In genomic region chr22:50271519-50271970, GRCh38 we compare ENCODE assay signal across 8 cellular contexts. TPM values are rescaled to one million over a fixed set of nuclear protein-coding genes. Genes with fewer than 3 reads are reported as not detected.
DNase-seq lines count a peak whose midpoint lies in the region; ATAC-seq and TF ChIP-seq lines count a peak whose summit lies in the region.

No MANE protein-coding gene starts in this region.

- H3K27me3 ChIP-seq in IMR-90 (ENCODE audit: control insufficient read depth, insufficient read depth, low read length) (no peaks in the 10 kb centered on the region), SU-DHL-6 (ENCODE audit: low read length) (no peaks in the 10 kb centered on the region)

- H3K4ac ChIP-seq in IMR-90 (ENCODE audit: low read depth, low read length) = no peak overlapping the region

- no peaks in the 10 kb centered on the region for H3K79me2 ChIP-seq in SU-DHL-6 (ENCODE audit: insufficient read depth, low read length)

- no peak overlapping the region for H4K5ac ChIP-seq in IMR-90 (ENCODE audit: low read depth, low read length)

- H3K4me2 ChIP-seq in IMR-90 (ENCODE audit: low read depth, low read length) (peak overlapping the region; percentile 13; the same call in 1 of the 2 replicates), SU-DHL-6 (ENCODE audit: low read depth, low read length, poor library complexity, severe bottlenecking) (peak overlapping the region; percentile 67)

- H2BK15ac ChIP-seq in IMR-90 (ENCODE audit: low read depth, low read length) = no peak overlapping the region

- CTCF ChIA-PET in IMR-90 (lab: Yijun Ruan, JAX) (no interaction called here), MCF 10A (lab: Yijun Ruan, JAX) (interaction anchor here (1.1 to 5.4 kb wide), 4 partner anchors 20 to 70 kb away, joined by 3 to 38 read pairs (median 17); partner anchors contain the start of genes DENND6B and HDAC10)

- no peaks in the 10 kb centered on the region for H3K27me3 Mint-ChIP-seq in MCF 10A (ENCODE audit: insufficient read depth, unreplicated experiment)

- peaks cover 44% of the 10 kb centered on the region for H4K20me1 ChIP-seq in IMR-90 (ENCODE audit: insufficient read depth, low read length)
- H4K20me1 ChIP-seq in SU-DHL-6 (ENCODE audit: low read depth, low read length) = no peaks in the 10 kb centered on the region

- peak overlapping the region; percentile 60 for H3K4me3 Mint-ChIP-seq in MCF 10A (ENCODE audit: unreplicated experiment)

- intact Hi-C loops in IMR-90 (cut with micrococcal nuclease) = loop anchor here (2.0 to 5.0 kb wide), 2 partner anchors 36 to 55 kb away; partner anchors contain the start of genes DENND6B and PLXNB2
- intact Hi-C loops in MCF 10A (cut with micrococcal nuclease) = no loop called here

- H2AFZ ChIP-seq in IMR-90 (replicated peaks; ENCODE audit: low read length, poor library complexity) (peak overlapping the region; percentile 68), SU-DHL-6 (ENCODE audit: low read depth, low read length, severe bottlenecking) (no peak overlapping the region)

- H3F3A ChIP-seq in SU-DHL-6 (ENCODE audit: insufficient read depth) = peaks cover 7% of the 10 kb centered on the region

- in situ Hi-C loops in IMR-90 (cut with MboI; ENCODE audit: low sequenced_read_pairs) = loop anchor here (10.0 kb wide), 1 partner anchor 53 kb away; the partner anchor contains the start of gene DENND6B

- 0% methylated on average over 4 of the region's 45 CpGs; no CpG with 5 or more reads in 1 of the 2 experiments for WGBS in IMR-90 (ENCODE audit: extremely low coverage in 2 of 2, insufficient read length in 1 of 2), 2 experiments

- peak; percentile 52 for ATAC-seq in IMR-90 (ENCODE audit: low read depth)
- no peak for ATAC-seq in HG03432 (IDR thresholded peaks at IDR 0.05; ENCODE audit: unreplicated experiment)
- ATAC-seq in GM19023 (IDR thresholded peaks at IDR 0.05; ENCODE audit: unreplicated experiment) = no peak

- H4K8ac ChIP-seq in IMR-90 (ENCODE audit: low read depth in 2 of 2, low read length in 2 of 2) = no peak overlapping the region

- no peak overlapping the region for H2AK5ac ChIP-seq in IMR-90 (ENCODE audit: low read depth, low read length)

- H3K9me2 ChIP-seq in SU-DHL-6 (replicated peaks; ENCODE audit: insufficient read depth, low read length) = no peaks in the 10 kb centered on the region

- H3K9me3 ChIP-seq in IMR-90 (ENCODE audit: control insufficient read depth, insufficient read depth, low read length) = no peaks in the 10 kb centered on the region
- H3K9me3 ChIP-seq in SU-DHL-6 (ENCODE audit: insufficient read depth, low read length) = no peaks in the 10 kb centered on the region

- TF ChIP-seq CTCF in IMR-90 (conservative IDR thresholded peaks at IDR 0.05; ENCODE audit: low read depth, low read length) (peak; percentile 45), SU-DHL-6 (IDR thresholded peaks at IDR 0.05; ENCODE audit: insufficient read depth, low read length, poor library complexity, severe bottlenecking) (no peak), MCF 10A (IDR thresholded peaks at IDR 0.05; ENCODE audit: unreplicated experiment) (no peak)

- H3K36me3 ChIP-seq in IMR-90 (ENCODE audit: control insufficient read depth, insufficient read depth, low read length) (peaks cover 25% of the 10 kb centered on the region), SU-DHL-6 (ENCODE audit: low read length) (no peaks in the 10 kb centered on the region)

- peaks cover 12% of the 10 kb centered on the region for H3K4me1 Mint-ChIP-seq in MCF 10A (ENCODE audit: insufficient read depth, unreplicated experiment)

- H2BK20ac ChIP-seq in IMR-90 (ENCODE audit: low read depth, low read length) = no peak overlapping the region

- POLR2A ChIA-PET in IMR-90 (lab: Charles Lee; ENCODE audit: unreplicated experiment) (interaction anchor here (0.6 kb wide), 1 partner anchor 352 kb away, joined by 4 read pairs; no protein-coding TSS in a partner anchor), MCF 10A (lab: Yijun Ruan, JAX) (interaction anchor here (0.6 to 3.4 kb wide), 6 partner anchors 10 to 71 kb away, joined by 4 to 15 read pairs (median 6); partner anchors contain the start of gene HDAC10)

- BruUV-seq in IMR-90 (replicated peaks; lab: Mats Ljungman, UMichigan) (no TSS peak), MCF 10A (replicated peaks; lab: Mats Ljungman, UMichigan) (no TSS peak)

- peaks cover 0 to 16% of the 10 kb centered on the region in 2 experiments; a peak in 1 of 4 replicates for H3K79me1 ChIP-seq in IMR-90 (ENCODE audit: low read depth in 1 of 2, low read length in 2 of 2)

- no peak overlapping the region for H4K91ac ChIP-seq in IMR-90 (ENCODE audit: insufficient read depth, low read depth, low read length)

- H2BK120ac ChIP-seq in IMR-90 (ENCODE audit: low read depth, low read length) = no peak overlapping the region

- H3K23ac ChIP-seq in IMR-90 (ENCODE audit: low read depth, low read length) = no peak overlapping the region

- no peak overlapping the region for H3K9ac ChIP-seq in IMR-90 (ENCODE audit: low read depth, low read length)
- no peak overlapping the region for H3K9ac ChIP-seq in SU-DHL-6 (ENCODE audit: low read length)

- H2BK5ac ChIP-seq in IMR-90 (ENCODE audit: low read depth, low read length, poor library complexity, severe bottlenecking) = no peak overlapping the region

- H3K18ac ChIP-seq in IMR-90 (ENCODE audit: low read depth, low read length) = no peak overlapping the region

- dilution Hi-C loops in IMR-90 (cut with HindIII; ENCODE audit: low sequenced_read_pairs, unreplicated experiment) = no loop called here

- H3K9me3 Mint-ChIP-seq in MCF 10A (ENCODE audit: unreplicated experiment) = no peaks in the 10 kb centered on the region

- H3K4me3 ChIP-seq in IMR-90 (ENCODE audit: insufficient read depth, low read depth, low read length) = no peak overlapping the region
- H3K4me3 ChIP-seq in SU-DHL-6 (ENCODE audit: insufficient read depth, low read length, poor library complexity, severe bottlenecking) = no peak overlapping the region

- H3K27ac ChIP-seq in IMR-90 (ENCODE audit: insufficient read depth, low read length) (no peak overlapping the region), SU-DHL-6 (ENCODE audit: low read depth, low read length) (no peak overlapping the region)

- no peak overlapping the region for H3K14ac ChIP-seq in IMR-90 (replicated peaks; ENCODE audit: low read depth, low read length)

- H3K36me3 Mint-ChIP-seq in MCF 10A (ENCODE audit: insufficient read depth, unreplicated experiment) = peaks cover 29% of the 10 kb centered on the region

- DNase-seq in DMS53 (lab: John Stamatoyannopoulos, UW) = peak; percentile 83
- DNase-seq in IMR-90 = peak; percentile 38
- peak; percentile 51 for DNase-seq in MCF 10A (ENCODE audit: unreplicated experiment)
- peak; percentile 80 for DNase-seq in islet precursor cell
- peak; percentile 40 for DNase-seq in stimulated activated CD4-positive, alpha-beta T cell treated with anti-CD3 and anti-CD28 coated beads, Interleukin-2, amount 100 ng/mL, for 4 hours (ENCODE audit: low read depth)

- H2AK9ac ChIP-seq in IMR-90 (replicated peaks; ENCODE audit: low read depth, low read length, poor library complexity) = peak overlapping the region; percentile 74

- TF ChIP-seq RAD21 in IMR-90 (IDR thresholded peaks at IDR 0.05; ENCODE audit: low read length) = no peak

- H3K27ac Mint-ChIP-seq in MCF 10A (ENCODE audit: low read depth, unreplicated experiment) = no peak overlapping the region

- H3K9me1 ChIP-seq in IMR-90 (ENCODE audit: insufficient read depth, low read length) = no peaks in the 10 kb centered on the region

- peaks cover 13% of the 10 kb centered on the region for H3K4me1 ChIP-seq in IMR-90 (ENCODE audit: control insufficient read depth, insufficient read depth, low read length)

- no peak overlapping the region for H3K56ac ChIP-seq in IMR-90 (ENCODE audit: extremely low read depth, insufficient read depth, low read length)

- TF ChIP-seq POLR2A in IMR-90 (IDR thresholded peaks at IDR 0.05; ENCODE audit: low read depth, low read length) = no peak

TF ChIP-seq in IMR-90, 13 proteins besides CTCF, POLR2A, EP300 and RAD21:
- TF ChIP-seq MAZ (IDR thresholded peaks at IDR 0.05; ENCODE audit: borderline replicate concordance, low read depth, low read length) = peak; percentile 76; the same call in 1 of the 2 replicates
- TF ChIP-seq NFE2L2 (IDR thresholded peaks at IDR 0.05; ENCODE audit: low read depth, low read length) = no peak
- no peak for TF ChIP-seq MAFK (IDR thresholded peaks at IDR 0.05; ENCODE audit: low read depth, low read length)
- no peak for TF ChIP-seq BHLHE40 (IDR thresholded peaks at IDR 0.05; ENCODE audit: low read depth, low read length)
- no peak for TF ChIP-seq RCOR1 (IDR thresholded peaks at IDR 0.05; ENCODE audit: insufficient replicate concordance, low read length)
TF ChIP-seq in IMR-90: peak in this region for 1.

RNA-seq across cellular contexts. Expression of gene MAPK11, which starts 1.4 kb away (rescaled TPM):
- total RNA-seq in IMR-90 (2012; rRNA removed) (7.5 and 8.1 TPM in 2 replicates), MCF 10A (2022) (10.4 and 11.9 TPM in 2 replicates)
- polyA plus RNA-seq in IMR-90 (2012; rRNA removed) = 14.4 and 16.6 TPM in 2 replicates
- polyA plus RNA-seq in IMR-90 (2012; cell fraction: cytosol; rRNA removed) = 11.1 and 14.2 TPM in 2 replicates
- polyA plus RNA-seq in IMR-90 (2012; cell fraction: nucleus; rRNA removed; ENCODE audit: low replicate concordance) = 42.0 and 90.5 TPM in 2 replicates

RNA-seq across cellular contexts. Expression of gene MAPK12, which starts 10.1 kb away (rescaled TPM):
- total RNA-seq in IMR-90 (2012; rRNA removed) (35.6 and 41.0 TPM in 2 replicates), MCF 10A (2022) (24.9 and 25.0 TPM in 2 replicates)
- 56.3 and 59.9 TPM in 2 replicates for polyA plus RNA-seq in IMR-90 (2012; rRNA removed)
- 42.8 and 49.5 TPM in 2 replicates for polyA plus RNA-seq in IMR-90 (2012; cell fraction: cytosol; rRNA removed)
- polyA plus RNA-seq in IMR-90 (2012; cell fraction: nucleus; rRNA removed; ENCODE audit: low replicate concordance) = 269 and 452 TPM in 2 replicates

RNA-seq across cellular contexts. Expression of gene HDAC10, which starts 20.5 kb away (rescaled TPM):
- 3.6 and 3.9 TPM in 2 replicates for total RNA-seq in IMR-90 (2012; rRNA removed)
- polyA plus RNA-seq in IMR-90 (2012; rRNA removed) = 35.2 and 35.7 TPM in 2 replicates
- 18.7 and 22.6 TPM in 2 replicates for polyA plus RNA-seq in IMR-90 (2012; cell fraction: cytosol; rRNA removed)
- polyA plus RNA-seq in IMR-90 (2012; cell fraction: nucleus; rRNA removed; ENCODE audit: low replicate concordance) = 264 and 926 TPM in 2 replicates
- total RNA-seq in MCF 10A (2022) = 27.5 and 29.2 TPM in 2 replicates

RNA-seq across cellular contexts. Expression of gene TUBGCP6, which starts 26.7 kb away (rescaled TPM):
- total RNA-seq in IMR-90 (2012; rRNA removed) = 10.0 and 10.8 TPM in 2 replicates
- polyA plus RNA-seq in IMR-90 (2012; rRNA removed) = 28.6 and 30.9 TPM in 2 replicates
- 7.5 and 13.6 TPM in 2 replicates for polyA plus RNA-seq in IMR-90 (2012; cell fraction: cytosol; rRNA removed)
- 185 and 466 TPM in 2 replicates for polyA plus RNA-seq in IMR-90 (2012; cell fraction: nucleus; rRNA removed; ENCODE audit: low replicate concordance)
- total RNA-seq in MCF 10A (2022) = 27.6 and 27.9 TPM in 2 replicates

RNA-seq across cellular contexts. Expression of gene PLXNB2, which starts 35.9 kb away (rescaled TPM):
- total RNA-seq in IMR-90 (2012; rRNA removed) (73.1 and 84.7 TPM in 2 replicates), MCF 10A (2022) (199 and 200 TPM in 2 replicates)
- polyA plus RNA-seq in IMR-90 (2012; rRNA removed) = 202 and 220 TPM in 2 replicates
- 120 and 220 TPM in 2 replicates for polyA plus RNA-seq in IMR-90 (2012; cell fraction: cytosol; rRNA removed)
- 452 and 943 TPM in 2 replicates for polyA plus RNA-seq in IMR-90 (2012; cell fraction: nucleus; rRNA removed; ENCODE audit: low replicate concordance)
